ENCODE assay signal across 3 cellular contexts in the genomic region with DNA sequence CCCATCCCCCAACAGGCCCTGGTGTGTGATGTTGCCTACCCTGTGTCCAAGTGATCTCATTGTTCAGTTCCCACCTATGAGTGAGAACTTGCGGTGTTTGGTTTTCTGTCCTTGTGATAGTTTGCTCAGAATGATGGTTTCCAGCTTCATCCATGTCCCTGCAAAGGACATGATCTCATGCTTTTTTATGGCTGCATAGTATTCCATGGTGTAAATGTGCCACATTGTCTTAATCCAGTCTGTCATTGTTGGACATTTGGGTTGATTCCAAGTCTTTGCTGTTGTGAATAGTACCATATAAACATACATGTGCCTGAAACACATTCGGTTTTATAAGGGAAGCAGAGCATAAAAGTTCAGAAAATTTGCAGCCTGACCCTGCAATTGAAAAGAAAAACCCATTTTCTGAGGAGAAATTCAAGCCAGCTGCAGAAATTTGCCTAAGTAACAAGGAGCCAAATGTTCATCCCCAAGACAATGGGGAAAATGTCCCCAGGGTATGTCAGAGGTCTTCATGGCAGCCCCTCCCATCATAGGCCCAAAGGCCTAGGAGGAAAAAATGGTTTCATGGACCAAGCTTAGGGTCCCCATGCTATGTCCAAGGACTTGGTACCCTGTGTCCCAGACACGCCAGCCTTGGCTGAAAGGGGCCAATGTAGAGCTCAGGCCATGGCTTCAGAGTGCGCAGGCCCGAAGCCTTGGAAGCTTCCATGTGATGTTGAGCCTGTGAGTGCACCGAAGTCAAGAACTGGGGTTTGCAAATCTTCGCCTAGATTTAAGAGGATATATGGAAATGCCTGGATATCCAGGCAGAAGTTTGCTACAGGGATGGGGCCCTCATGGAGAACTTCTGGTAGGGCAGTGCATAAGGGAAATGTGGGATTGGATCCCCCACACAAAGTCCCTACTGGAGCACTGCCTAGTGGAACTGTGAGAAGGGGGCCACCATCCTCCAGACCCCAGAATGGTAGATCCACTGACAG.
A peak's percentile ranks its signal among the peaks of the same experiment; 100 is the strongest.
TF ChIP-seq lines count a peak whose summit lies in the region.

No MANE protein-coding gene starts in this region.

TF ChIP-seq in A549, 52 proteins besides CTCF, POLR2A, EP300 and RAD21:
- TF ChIP-seq ZFP36 (IDR thresholded peaks at IDR 0.05; ENCODE audit: borderline replicate concordance, partially characterized antibody) = peak; percentile 75

TF ChIP-seq in HEK293, 187 proteins besides CTCF, POLR2A, EP300 and RAD21:
- peak; percentile 96 for TF ChIP-seq ZNF146 (tag by site-specific recombination; IDR thresholded peaks at IDR 0.05)
- TF ChIP-seq SETDB1 (IDR thresholded peaks at IDR 0.05; ENCODE audit: insufficient read length, low read length) = peak; percentile 81
- peak; percentile 61; the same call in 1 of the 2 replicates for TF ChIP-seq TRIM28 (IDR thresholded peaks at IDR 0.05; ENCODE audit: borderline replicate concordance, low read length)
- peak; percentile 99 for TF ChIP-seq ZNF585B (tag by site-specific recombination; IDR thresholded peaks at IDR 0.05)
- TF ChIP-seq ZNF610 (tag by site-specific recombination; IDR thresholded peaks at IDR 0.05; ENCODE audit: borderline replicate concordance) = peak; percentile 51; the same call in 1 of the 2 replicates

TF ChIP-seq in K562, 482 proteins besides CTCF, POLR2A, EP300 and RAD21:
- peak; percentile 32 for TF ChIP-seq ZFP36 (IDR thresholded peaks at IDR 0.05; ENCODE audit: low read depth, low read length, partially characterized antibody)
- TF ChIP-seq BCOR (IDR thresholded peaks at IDR 0.05) = peak; percentile 52; the same call in 1 of the 2 replicates
- TF ChIP-seq ZNF146 (CRISPR knock-in tag; IDR thresholded peaks at IDR 0.05; ENCODE audit: unreplicated experiment) = peak; percentile 69
- TF ChIP-seq CBX1 (IDR thresholded peaks at IDR 0.05; ENCODE audit: low read depth) = peak; percentile 79; the same call in 1 of the 2 replicates
- TF ChIP-seq CBX5 (IDR thresholded peaks at IDR 0.05; ENCODE audit: borderline replicate concordance, low read depth) = peak; percentile 85; the same call in 1 of the 2 replicates
- TF ChIP-seq CBX3 (IDR thresholded peaks at IDR 0.05; ENCODE audit: borderline replicate concordance in 1 of 2, low read length in 2 of 2) = peak in 1 of 2 experiments; percentile 91; a peak in 2 of 3 replicates
- peak; percentile 66; the same call in 1 of the 2 replicates for TF ChIP-seq TRIM28 (IDR thresholded peaks at IDR 0.05)
